Comparison of ENCODE assay signal across 13 cellular contexts in the genomic region with DNA sequence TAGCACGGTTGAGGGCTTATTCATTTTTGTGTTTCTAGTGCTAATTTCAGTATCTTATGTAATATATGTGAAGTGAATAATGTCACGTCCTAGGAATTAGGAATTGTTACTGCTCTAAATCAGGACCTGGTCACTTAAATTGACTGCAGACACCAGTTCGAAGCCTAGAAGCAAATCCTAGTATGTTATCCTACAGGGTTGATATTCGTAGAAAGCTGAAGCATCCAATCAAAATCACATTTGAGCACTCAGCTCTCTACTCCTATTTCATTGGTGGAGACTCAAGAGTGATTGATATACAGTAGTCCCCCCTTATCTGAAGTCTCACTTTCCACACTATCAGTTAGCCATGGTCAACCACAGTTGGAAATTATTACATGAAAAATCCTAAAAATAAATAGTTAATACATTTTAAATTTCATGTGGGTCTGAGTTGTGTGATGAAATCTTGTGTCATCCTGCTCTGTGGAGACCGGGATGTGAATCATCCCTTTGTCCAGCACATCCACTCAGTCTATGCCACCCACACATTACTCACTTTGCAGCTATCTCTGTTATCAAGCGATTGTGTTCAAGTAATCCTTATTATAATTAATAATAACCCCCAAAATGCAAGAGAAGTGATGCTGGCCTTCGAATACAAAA. TPM values are rescaled to one million over a fixed set of nuclear protein-coding genes. Genes with fewer than 3 reads are reported as not detected.
A peak's percentile ranks its signal among the peaks of the same experiment; 100 is the strongest.
DNase-seq lines count a peak whose midpoint lies in the region; ATAC-seq, FAIRE-seq and TF ChIP-seq lines count a peak whose summit lies in the region.
"Had no signal": no experiment of that assay in that cellular context is flagged by ENCODE, and none has a peak within 500 bp of the region (broad histone marks: within the 10 kb centered on the region; RNA-seq: fewer than 3 reads in every experiment).

No MANE protein-coding gene starts in this region.

- FAIRE-seq in RCC 7860 (lab: Jason Lieb, UNC) = peak; percentile 94
- FAIRE-seq: kidney had no signal

- no peaks in the 10 kb centered on the region for H3K36me3 Mint-ChIP-seq in osteocyte (ENCODE audit: unreplicated experiment)

- peaks cover under 1% of the 10 kb centered on the region for H3K9me3 Mint-ChIP-seq in osteocyte (ENCODE audit: unreplicated experiment)

- H3K27me3 Mint-ChIP-seq in osteocyte (ENCODE audit: unreplicated experiment) = no peaks in the 10 kb centered on the region
- H3K27me3 Mint-ChIP-seq: effector memory CD8-positive, alpha-beta T cell had no signal

- H3K4me3 Mint-ChIP-seq in osteocyte (ENCODE audit: unreplicated experiment) = no peak overlapping the region
- H3K4me3 Mint-ChIP-seq: effector memory CD8-positive, alpha-beta T cell had no signal

- ATAC-seq in GM19328 (IDR thresholded peaks at IDR 0.05; ENCODE audit: unreplicated experiment) (no peak), GM18498 (IDR thresholded peaks at IDR 0.05; ENCODE audit: unreplicated experiment) (no peak), Right ventricle myocardium inferior (no peak)
- ATAC-seq: effector memory CD8-positive, alpha-beta T cell; psoas muscle had no signal

- H3K4me1 Mint-ChIP-seq in osteocyte (ENCODE audit: unreplicated experiment) = peaks cover 12% of the 10 kb centered on the region

- H3K4me3 ChIP-seq in epithelial cell of proximal tubule (ENCODE audit: low read depth, low read length) = no peak overlapping the region
- H3K4me3 ChIP-seq: psoas muscle had no signal

- H3K27ac Mint-ChIP-seq in osteocyte (ENCODE audit: unreplicated experiment) = peak overlapping the region; percentile 49
- H3K27ac Mint-ChIP-seq: effector memory CD8-positive, alpha-beta T cell had no signal

- TF ChIP-seq CTCF in epithelial cell of proximal tubule (conservative IDR thresholded peaks at IDR 0.05; ENCODE audit: low read depth, low read length) = no peak
- no peak for TF ChIP-seq CTCF in osteocyte (IDR thresholded peaks at IDR 0.05)

- intact Hi-C loops in Right ventricle myocardium inferior (cut with DNase I) = loop anchor here (10.0 kb wide), 1 partner anchor 104 kb away; no protein-coding TSS in a partner anchor

- DNase-seq in GM04503 (ENCODE audit: low read depth) (peak; percentile 53), RCC 7860 (ENCODE audit: low spot score) (peak; percentile 87), epithelial cell of proximal tubule (ENCODE audit: low read depth) (peak; percentile 51), osteocyte (ENCODE audit: extremely low spot score, unreplicated experiment) (no peak), Right ventricle myocardium inferior (ENCODE audit: missing footprints) (no peak), GOT3 (lab: John Stamatoyannopoulos, UW) (no peak)
- DNase-seq: activated effector memory CD4-positive, alpha-beta T cell treated with Interleukin-2 at 50 U/mL for 16 hours; effector memory CD8-positive, alpha-beta T cell; kidney; NK-92 treated with Interleukin-12 subunit alpha and Interleukin-12 subunit beta, amount 100 ng/mL, for 24 hours; psoas muscle had no signal

RNA-seq across cellular contexts. Expression of a gene that starts 35.2 kb away (rescaled TPM):
- total RNA-seq in epithelial cell of proximal tubule (0.87 and 2.1 TPM in 2 replicates), osteocyte (6.6 and 6.8 TPM in 2 replicates), Right ventricle myocardium inferior (1.8 TPM)

Comparison
In these comparisons a context has a peak if more than half of its experiments do, and no peak if none do; other contexts are left out.
1. DNase-seq: peak in GM04503 (single experiment), RCC 7860 (single experiment) and epithelial cell of proximal tubule (single experiment); none in osteocyte (single experiment), Right ventricle myocardium inferior (single experiment) and GOT3 (single experiment).